Comparison of ENCODE assay signal across 7 cellular contexts in the genomic region with DNA sequence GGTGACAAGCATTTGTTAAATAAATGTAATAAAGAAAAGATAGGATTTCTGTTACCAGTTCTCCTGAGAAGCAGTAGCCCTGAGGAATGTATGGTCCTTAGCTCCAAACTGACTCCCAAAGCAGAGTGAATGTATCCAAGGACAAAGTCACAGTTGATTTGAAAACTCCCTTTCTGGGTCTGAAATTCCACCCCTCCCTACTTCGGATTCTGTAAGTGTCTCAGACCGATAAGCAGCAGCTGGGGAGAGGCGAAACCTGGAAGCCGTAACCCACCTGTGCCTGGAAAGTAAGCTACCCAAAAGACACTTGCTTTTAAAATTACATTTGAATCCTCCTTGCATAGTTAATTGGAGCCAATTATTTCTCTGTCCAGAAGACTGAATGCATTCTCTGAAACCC.
"Had no signal": no experiment of that assay in that cellular context is flagged by ENCODE, and none has a peak within 500 bp of the region (broad histone marks: within the 10 kb centered on the region; RNA-seq: fewer than 3 reads in every experiment).

No MANE protein-coding gene starts in this region.

- H3K4me3 ChIP-seq: GM23338, HAP-1, K562 had no signal

- H3K9me3 ChIP-seq: HAP-1 had no signal

- DNase-seq: H7, HFFc6, IMR-90 had no signal

- ATAC-seq: GM23338, HCT116, K562 had no signal

- H3K4me1 ChIP-seq: HAP-1 had no signal

- H3K36me3 ChIP-seq: HAP-1 had no signal
